12 cellular contexts compared by ENCODE assay signal in the genomic region with DNA sequence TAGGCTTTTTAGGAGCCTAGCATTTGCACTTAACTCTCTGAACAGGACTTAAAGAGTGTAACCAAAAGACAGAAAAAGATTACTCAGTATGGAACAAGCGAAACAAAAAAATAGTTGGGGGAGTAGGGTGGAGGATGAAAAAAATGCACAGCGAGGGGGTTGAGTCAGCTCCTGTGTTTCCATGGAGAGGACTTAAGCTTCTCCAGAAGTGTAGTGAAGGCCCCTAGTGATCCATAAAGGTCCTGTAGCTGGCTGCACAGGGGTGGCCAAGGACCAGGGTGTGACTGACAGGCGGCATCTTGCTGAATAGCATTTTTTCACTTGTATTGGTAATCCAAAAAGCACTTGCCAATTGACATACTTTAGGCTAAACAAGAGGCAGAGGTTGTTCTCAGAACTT.
DNase-seq lines count a peak whose midpoint lies in the region; ATAC-seq and TF ChIP-seq lines count a peak whose summit lies in the region.
"Had no signal": no experiment of that assay in that cellular context is flagged by ENCODE, and none has a peak within 500 bp of the region (broad histone marks: within the 10 kb centered on the region; RNA-seq: fewer than 3 reads in every experiment).

No MANE protein-coding gene starts in this region.

- no peaks in the 10 kb centered on the region for H3K27me3 Mint-ChIP-seq in activated naive CD4-positive, alpha-beta T cell treated with anti-CD3 and anti-CD28 coated beads for 36 hours (ENCODE audit: low read depth)
- H3K27me3 Mint-ChIP-seq in natural killer cell (ENCODE audit: low read depth in 2 of 2) = no peaks in the 10 kb centered on the region

- H3K27ac Mint-ChIP-seq in activated naive CD4-positive, alpha-beta T cell treated with anti-CD3 and anti-CD28 coated beads for 36 hours = no peak overlapping the region
- no peak overlapping the region for H3K27ac Mint-ChIP-seq in natural killer cell

- H3K4me3 ChIP-seq in ACC112 (ENCODE audit: low read depth, low read length) (no peak overlapping the region), brain microvascular endothelial cell (ENCODE audit: low read depth, low read length) (no peak overlapping the region)

- no peak overlapping the region for H3K4me3 Mint-ChIP-seq in activated naive CD4-positive, alpha-beta T cell treated with anti-CD3 and anti-CD28 coated beads for 36 hours
- no peak overlapping the region for H3K4me3 Mint-ChIP-seq in natural killer cell

- no peak for ATAC-seq in natural killer cell
- no peak for ATAC-seq in GM18873 (IDR thresholded peaks at IDR 0.05; ENCODE audit: low FRiP score, unreplicated experiment)

- intact Hi-C loops in activated naive CD4-positive, alpha-beta T cell treated with anti-CD3 and anti-CD28 coated beads for 36 hours (cut with micrococcal nuclease) = no loop called here
- intact Hi-C loops in natural killer cell (cut with micrococcal nuclease) = no loop called here

- TF ChIP-seq CTCF in brain microvascular endothelial cell (IDR thresholded peaks at IDR 0.05; ENCODE audit: low read depth, low read length, missing control alignments) (peak; percentile 9), natural killer cell (IDR thresholded peaks at IDR 0.05) (no peak)

- no peaks in the 10 kb centered on the region for H3K79me2 ChIP-seq in ACC112 (ENCODE audit: control insufficient read depth, insufficient read depth, low read length, unreplicated experiment)

- peak; percentile 18 for DNase-seq in HT1080 (ENCODE audit: low read depth)
- peak; percentile 72 for DNase-seq in brain microvascular endothelial cell
- peak; percentile 59 for DNase-seq in islet precursor cell
- no peak for DNase-seq in activated naive CD4-positive, alpha-beta T cell treated with anti-CD3 and anti-CD28 coated beads for 36 hours
- no peak for DNase-seq in natural killer cell
- DNase-seq in C1 segment of cervical spinal cord (lab: John Stamatoyannopoulos, UW) = no peak
- DNase-seq: activated CD4-positive, alpha-beta T cell treated with anti-CD3 and anti-CD28 coated beads, Interleukin-2, amount 50 U/mL, for 48 hours; NCI-H1436; NCI-H526; T1000 had no signal

- H3K36me3 Mint-ChIP-seq in activated naive CD4-positive, alpha-beta T cell treated with anti-CD3 and anti-CD28 coated beads for 36 hours (ENCODE audit: low read depth) = no peaks in the 10 kb centered on the region
- no peaks in the 10 kb centered on the region for H3K36me3 Mint-ChIP-seq in natural killer cell

- peaks cover 43% of the 10 kb centered on the region for H3K4me1 ChIP-seq in ACC112 (ENCODE audit: control insufficient read depth, insufficient read depth, low read length, unreplicated experiment)

- no peak overlapping the region for H3K27ac ChIP-seq in ACC112 (ENCODE audit: low read depth, low read length)
- no peak overlapping the region for H3K27ac ChIP-seq in brain microvascular endothelial cell

- H2AFZ ChIP-seq in ACC112 (ENCODE audit: low read length, unreplicated experiment) = peak overlapping the region; percentile 53

- in situ Hi-C loops in brain microvascular endothelial cell (cut with HindIII; ENCODE audit: low pct_ligation_motif_present, low sequenced_read_pairs) = no loop called here

- H3K4me1 Mint-ChIP-seq in activated naive CD4-positive, alpha-beta T cell treated with anti-CD3 and anti-CD28 coated beads for 36 hours (ENCODE audit: low read depth) = no peaks in the 10 kb centered on the region
- H3K4me1 Mint-ChIP-seq in natural killer cell = no peaks in the 10 kb centered on the region

- CTCF ChIA-PET in activated naive CD4-positive, alpha-beta T cell treated with anti-CD3 and anti-CD28 coated beads for 36 hours (lab: Charles Lee) = interaction anchor here (0.6 kb wide), 1 partner anchor 147 kb away, joined by 3 read pairs; no protein-coding TSS in a partner anchor

- H3K27me3 ChIP-seq in ACC112 (ENCODE audit: insufficient read depth, low read length) (no peaks in the 10 kb centered on the region), brain microvascular endothelial cell (replicated peaks) (no peaks in the 10 kb centered on the region)

- H3K36me3 ChIP-seq in ACC112 (ENCODE audit: insufficient read depth, low read length) (no peaks in the 10 kb centered on the region), brain microvascular endothelial cell (replicated peaks) (no peaks in the 10 kb centered on the region)

- no peaks in the 10 kb centered on the region for H3K9me3 Mint-ChIP-seq in activated naive CD4-positive, alpha-beta T cell treated with anti-CD3 and anti-CD28 coated beads for 36 hours
- peaks cover 2 to 4% of the 10 kb centered on the region in 2 donors for H3K9me3 Mint-ChIP-seq in natural killer cell

Comparison
In these comparisons a context has a peak if more than half of its experiments do, and no peak if none do; other contexts are left out.
1. DNase-seq: peak in HT1080 (single experiment), brain microvascular endothelial cell (single experiment) and islet precursor cell (single experiment); none in activated naive CD4-positive, alpha-beta T cell treated with anti-CD3 and anti-CD28 coated beads for 36 hours (single experiment), natural killer cell (single experiment) and C1 segment of cervical spinal cord (0 of 14).